18 cellular contexts compared by ENCODE assay signal in the genomic region with DNA sequence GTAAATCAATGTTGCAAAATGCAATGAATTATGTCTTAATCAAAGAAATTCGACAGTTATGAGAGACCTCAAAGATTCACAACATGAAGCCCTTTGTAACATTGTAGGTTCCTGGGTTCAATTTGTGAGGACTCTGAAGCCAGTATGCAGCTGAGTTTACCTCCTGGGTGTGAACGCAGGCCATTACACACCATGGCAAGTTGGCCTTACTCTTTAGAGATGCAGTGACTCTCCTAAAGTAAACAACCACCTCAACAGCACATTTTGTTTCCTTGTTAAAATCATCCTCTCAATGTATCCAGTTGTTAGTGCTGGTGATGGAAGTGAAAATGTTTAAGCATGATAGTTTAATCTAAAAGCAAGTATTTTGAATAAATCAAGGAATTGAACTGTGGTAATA.
DNase-seq lines count a peak whose midpoint lies in the region; ATAC-seq, FAIRE-seq and TF ChIP-seq lines count a peak whose summit lies in the region.
"Had no signal": no experiment of that assay in that cellular context is flagged by ENCODE, and none has a peak within 500 bp of the region (broad histone marks: within the 10 kb centered on the region; RNA-seq: fewer than 3 reads in every experiment).

No MANE protein-coding gene starts in this region.

- H3K27ac ChIP-seq in A549: no peak overlapping the region
- no peak overlapping the region for H3K27ac ChIP-seq in GM23338 (ENCODE audit: low read depth)
- no peak overlapping the region for H3K27ac ChIP-seq in PC-3 (ENCODE audit: low read length)

- no peaks in the 10 kb centered on the region; the same call in 1 of the 2 replicates for H4K20me1 ChIP-seq in GM23338 (replicated peaks; ENCODE audit: insufficient read depth)
- no peaks in the 10 kb centered on the region for H4K20me1 ChIP-seq in PC-3 (ENCODE audit: low read length)

- no peaks in the 10 kb centered on the region for H3K36me3 Mint-ChIP-seq in GM23338 (ENCODE audit: low read depth)
- no peaks in the 10 kb centered on the region for H3K36me3 Mint-ChIP-seq in activated T-cell treated with anti-CD3 and anti-CD28 coated beads, Interleukin-2, amount 50 U/mL, for 24 hours (ENCODE audit: low read depth)
- H3K36me3 Mint-ChIP-seq: CD14-positive monocyte; CD8-positive, alpha-beta T cell had no signal

- H3K4me2 ChIP-seq in A549 (no peak overlapping the region), GM23338 (no peak overlapping the region), PC-3 (ENCODE audit: low read length) (no peak overlapping the region)

- 4% methylated on average over 2 of the region's 2 CpGs for WGBS in A549 (ENCODE audit: missing lambda C conversion rate)

- DNase-seq in A549 (ENCODE audit: low read depth in 1 of 2, low spot score in 1 of 2) (no peak), GM23338 (ENCODE audit: low spot score) (peak; percentile 25), PC-3 (peak; percentile 15), left colon (no peak), iPS-NIHi7 (ENCODE audit: extremely low spot score) (no peak)
- DNase-seq in activated T-cell treated with anti-CD3 and anti-CD28 coated beads, Interleukin-2, amount 50 U/mL, for 24 hours: no peak
- DNase-seq: CD8-positive, alpha-beta T cell; COR-L47; DMS79 treated with DMSO at 0.1 percent for 48 hours; EL; Kasumi-1 had no signal

- H3K9me3 ChIP-seq in A549 (no peaks in the 10 kb centered on the region), PC-3 (ENCODE audit: low read length) (no peaks in the 10 kb centered on the region)

- H2AFZ ChIP-seq in GM23338 (no peak overlapping the region), PC-3 (ENCODE audit: low read length) (no peak overlapping the region)

- CTCF ChIA-PET in A549 (lab: Yijun Ruan, JAX) (no interaction called here), PC-3 (lab: Charles Lee) (no interaction called here)

- 0 out of 2 replicates have a peak, but pooled peaks cover 7% of the 10 kb centered on the region for H3K79me2 ChIP-seq in GM23338 (replicated peaks; ENCODE audit: insufficient read depth)
- H3K79me2 ChIP-seq in PC-3 (ENCODE audit: low read length): no peaks in the 10 kb centered on the region

- no peaks in the 10 kb centered on the region for H3K27me3 Mint-ChIP-seq in GM23338 (ENCODE audit: insufficient read depth, low read depth, poor library complexity)
- H3K27me3 Mint-ChIP-seq in activated T-cell treated with anti-CD3 and anti-CD28 coated beads, Interleukin-2, amount 50 U/mL, for 24 hours: no peaks in the 10 kb centered on the region

- no peak for TF ChIP-seq EP300 in A549 (IDR thresholded peaks at IDR 0.05)

- no peak for ATAC-seq in A549
- ATAC-seq in GM23338: peak; percentile 80
- peak; percentile 59 for ATAC-seq in PC-3
- ATAC-seq in left colon: peak; percentile 41
- ATAC-seq in GM21423 (IDR thresholded peaks at IDR 0.05; ENCODE audit: unreplicated experiment): no peak
- ATAC-seq: CD8-positive, alpha-beta T cell; HCT116; K562 had no signal

- TF ChIP-seq RAD21 in A549 (conservative IDR thresholded peaks at IDR 0.05 in 1 of 2, IDR thresholded peaks at IDR 0.05 in 1 of 2): no peak

- no peaks in the 10 kb centered on the region for H3K9me3 Mint-ChIP-seq in GM23338
- H3K9me3 Mint-ChIP-seq in activated T-cell treated with anti-CD3 and anti-CD28 coated beads, Interleukin-2, amount 50 U/mL, for 24 hours: no peaks in the 10 kb centered on the region
- H3K9me3 Mint-ChIP-seq: CD14-positive monocyte; CD8-positive, alpha-beta T cell had no signal

- H3K27ac Mint-ChIP-seq in GM23338: peak overlapping the region; percentile 75; the same call in 1 of the 2 replicates
- H3K27ac Mint-ChIP-seq in activated T-cell treated with anti-CD3 and anti-CD28 coated beads, Interleukin-2, amount 50 U/mL, for 24 hours: no peak overlapping the region
- H3K27ac Mint-ChIP-seq: CD14-positive monocyte; CD8-positive, alpha-beta T cell had no signal

- intact Hi-C loops in PC-3 (cut with micrococcal nuclease): no loop called here
- intact Hi-C loops in left colon (cut with DNase I, micrococcal nuclease): no loop called here

- TF ChIP-seq CTCF in A549 (IDR thresholded peaks at IDR 0.05): no peak
- no peak for TF ChIP-seq CTCF in GM23338 (conservative IDR thresholded peaks at IDR 0.05; ENCODE audit: low read depth in 2 of 2)
- TF ChIP-seq CTCF in PC-3 (conservative IDR thresholded peaks at IDR 0.05; ENCODE audit: low read depth, low read length): no peak

- POLR2A ChIA-PET in A549 (lab: Yijun Ruan, JAX) (no interaction called here), PC-3 (lab: Charles Lee; ENCODE audit: unreplicated experiment) (no interaction called here)

- no peak overlapping the region for H3K9ac ChIP-seq in PC-3 (ENCODE audit: low read length)

- H3K27me3 ChIP-seq in GM23338 (ENCODE audit: insufficient read depth) (no peaks in the 10 kb centered on the region), PC-3 (ENCODE audit: low read length) (no peaks in the 10 kb centered on the region)

- H3F3A ChIP-seq in GM23338 (replicated peaks; ENCODE audit: low read depth) (no peaks in the 10 kb centered on the region), PC-3 (ENCODE audit: low read length, unreplicated experiment) (no peaks in the 10 kb centered on the region)

- TF ChIP-seq POLR2A in A549 (IDR thresholded peaks at IDR 0.05; ENCODE audit: low read length): no peak

- H3K4me3 ChIP-seq in A549 (no peak overlapping the region), GM23338 (no peak overlapping the region), PC-3 (ENCODE audit: low read length) (no peak overlapping the region)
- H3K4me3 ChIP-seq: K562 had no signal

- no peaks in the 10 kb centered on the region for H3K36me3 ChIP-seq in GM23338 (ENCODE audit: insufficient read depth)
- H3K36me3 ChIP-seq in PC-3 (ENCODE audit: low read depth, low read length): no peaks in the 10 kb centered on the region

- FAIRE-seq in A549 (lab: Jason Lieb, UNC): peak; percentile 13
- FAIRE-seq: A204.1, G401.6, GM12891, K562 had no signal

- H3K4me1 Mint-ChIP-seq in GM23338: peaks cover 19% of the 10 kb centered on the region; the same call in 2 of the 3 replicates
- H3K4me1 Mint-ChIP-seq in activated T-cell treated with anti-CD3 and anti-CD28 coated beads, Interleukin-2, amount 50 U/mL, for 24 hours (ENCODE audit: low read depth): no peaks in the 10 kb centered on the region

- BruUV-seq in PC-3 (replicated peaks; lab: Mats Ljungman, UMichigan): no TSS peak

- H3K4me1 ChIP-seq in A549 (no peaks in the 10 kb centered on the region), GM23338 (ENCODE audit: insufficient read depth) (no peaks in the 10 kb centered on the region), PC-3 (ENCODE audit: insufficient read depth, low read length) (peaks cover 3% of the 10 kb centered on the region)

- no peak overlapping the region for H3K4me3 Mint-ChIP-seq in GM23338
- no peak overlapping the region for H3K4me3 Mint-ChIP-seq in activated T-cell treated with anti-CD3 and anti-CD28 coated beads, Interleukin-2, amount 50 U/mL, for 24 hours
- H3K4me3 Mint-ChIP-seq: CD14-positive monocyte; CD8-positive, alpha-beta T cell had no signal

- H3K9me2 ChIP-seq in GM23338 (ENCODE audit: insufficient read depth) (no peaks in the 10 kb centered on the region), PC-3 (replicated peaks; ENCODE audit: low read length) (no peaks in the 10 kb centered on the region)

TF ChIP-seq in A549, 52 proteins besides CTCF, POLR2A, EP300 and RAD21 (continues in another document):
- TF ChIP-seq PBX3 (IDR thresholded peaks at IDR 0.05) (no peak), HES2 (IDR thresholded peaks at IDR 0.05) (no peak), BHLHE40 (IDR thresholded peaks at IDR 0.05; ENCODE audit: low read depth, low read length) (no peak), USF2 (IDR thresholded peaks at IDR 0.05) (no peak)

TF ChIP-seq in GM23338, 12 proteins besides CTCF, POLR2A, EP300 and RAD21 (continues in another document):
- TF ChIP-seq POLR2AphosphoS5 (IDR thresholded peaks at IDR 0.05; ENCODE audit: low read depth): no peak
- no peak for TF ChIP-seq ZNF114 (CRISPR knock-in tag; IDR thresholded peaks at IDR 0.05)
- TF ChIP-seq, protein P1, sequence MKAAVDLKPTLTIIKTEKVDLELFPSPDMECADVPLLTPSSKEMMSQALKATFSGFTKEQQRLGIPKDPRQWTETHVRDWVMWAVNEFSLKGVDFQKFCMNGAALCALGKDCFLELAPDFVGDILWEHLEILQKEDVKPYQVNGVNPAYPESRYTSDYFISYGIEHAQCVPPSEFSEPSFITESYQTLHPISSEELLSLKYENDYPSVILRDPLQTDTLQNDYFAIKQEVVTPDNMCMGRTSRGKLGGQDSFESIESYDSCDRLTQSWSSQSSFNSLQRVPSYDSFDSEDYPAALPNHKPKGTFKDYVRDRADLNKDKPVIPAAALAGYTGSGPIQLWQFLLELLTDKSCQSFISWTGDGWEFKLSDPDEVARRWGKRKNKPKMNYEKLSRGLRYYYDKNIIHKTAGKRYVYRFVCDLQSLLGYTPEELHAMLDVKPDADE (IDR thresholded peaks at IDR 0.05): no peak
- TF ChIP-seq STAT1 (IDR thresholded peaks at IDR 0.05; ENCODE audit: unreplicated experiment): no peak
- TF ChIP-seq EZH2phosphoT487 (IDR thresholded peaks at IDR 0.05; ENCODE audit: unreplicated experiment): no peak
- no peak for TF ChIP-seq CREB1 (CRISPR knock-in tag; IDR thresholded peaks at IDR 0.05; ENCODE audit: low read depth)
- no peak for TF ChIP-seq EZH2 (IDR thresholded peaks at IDR 0.05; ENCODE audit: low read depth, unreplicated experiment)
- no peak for TF ChIP-seq JUNB (IDR thresholded peaks at IDR 0.05; ENCODE audit: unreplicated experiment)
- TF ChIP-seq NANOG (IDR thresholded peaks at IDR 0.05; ENCODE audit: borderline replicate concordance): no peak
- TF ChIP-seq ZNF331 (CRISPR knock-in tag; IDR thresholded peaks at IDR 0.05; ENCODE audit: low read depth): no peak

Comparison
In these comparisons a context has a peak if more than half of its experiments do, and no peak if none do; other contexts are left out.
1. ATAC-seq: peak in GM23338 (single experiment), PC-3 (single experiment) and left colon (single experiment); none in A549 (0 of 2) and GM21423 (single experiment).
2. DNase-seq: peak in GM23338 (single experiment) and PC-3 (single experiment); none in A549 (0 of 2), left colon (0 of 2), activated T-cell treated with anti-CD3 and anti-CD28 coated beads, Interleukin-2, amount 50 U/mL, for 24 hours (single experiment) and iPS-NIHi7 (single experiment).